In genomic region chr3:149604125-149604851, GRCh38 we compare ENCODE assay signal across 1 cellular context.
TF ChIP-seq lines count a peak whose summit lies in the region.

No MANE protein-coding gene starts in this region.

TF ChIP-seq in IMR-90, 13 proteins besides CTCF, POLR2A, EP300 and RAD21 (continued from another document):
- TF ChIP-seq MAZ (IDR thresholded peaks at IDR 0.05; ENCODE audit: borderline replicate concordance, low read depth, low read length) = no peak
- no peak for TF ChIP-seq FOS (IDR thresholded peaks at IDR 0.05; ENCODE audit: low read depth, low read length)
- no peak for TF ChIP-seq CEBPB (IDR thresholded peaks at IDR 0.05; ENCODE audit: low read depth, low read length)
